In genomic region chr18:48488388-48488850, GRCh38 we compare ENCODE assay signal across 1 cellular context.
TF ChIP-seq lines count a peak whose summit lies in the region.

No MANE protein-coding gene starts in this region.

TF ChIP-seq in HepG2, 621 proteins besides CTCF, POLR2A, EP300 and RAD21 (continued from another document and continues in another):
- TF ChIP-seq FOXK1 (CRISPR knock-in tag; IDR thresholded peaks at IDR 0.05; ENCODE audit: borderline replicate concordance, low read depth) (0 out of 2 replicates have a peak, but pooled peaks have one; percentile 50), ZNF230 (CRISPR knock-in tag; IDR thresholded peaks at IDR 0.05) (no peak), ZNF800 (CRISPR knock-in tag; IDR thresholded peaks at IDR 0.05) (peak; percentile 64; the same call in 1 of the 2 replicates), DPF2 (CRISPR knock-in tag; IDR thresholded peaks at IDR 0.05; ENCODE audit: borderline replicate concordance, low read depth) (peak; percentile 83; the same call in 1 of the 2 replicates), TOE1 (CRISPR knock-in tag; IDR thresholded peaks at IDR 0.05) (no peak), ZC3H4 (CRISPR knock-in tag; IDR thresholded peaks at IDR 0.05; ENCODE audit: borderline replicate concordance) (no peak), FOXJ3 (CRISPR knock-in tag; IDR thresholded peaks at IDR 0.05; ENCODE audit: borderline replicate concordance) (peak; percentile 85; the same call in 1 of the 2 replicates), HOXA9 (CRISPR knock-in tag; IDR thresholded peaks at IDR 0.05; ENCODE audit: borderline replicate concordance) (0 out of 2 replicates have a peak, but pooled peaks have one; percentile 37), ZNF703 (CRISPR knock-in tag; IDR thresholded peaks at IDR 0.05; ENCODE audit: borderline replicate concordance) (no peak), POLR2G (IDR thresholded peaks at IDR 0.05; ENCODE audit: low read depth, low read length) (no peak), ZNF670 (CRISPR knock-in tag; IDR thresholded peaks at IDR 0.05; ENCODE audit: borderline replicate concordance) (no peak), ATAD3A (CRISPR knock-in tag; IDR thresholded peaks at IDR 0.05) (no peak), WIZ (CRISPR knock-in tag; IDR thresholded peaks at IDR 0.05) (no peak), ELF4 (CRISPR knock-in tag; IDR thresholded peaks at IDR 0.05; ENCODE audit: borderline replicate concordance) (no peak), MAFK (conservative IDR thresholded peaks at IDR 0.05 in 1 of 2, IDR thresholded peaks at IDR 0.05 in 1 of 2; ENCODE audit: low read length in 2 of 2) (peak; percentile 49 to 70), NFE2 (CRISPR knock-in tag; IDR thresholded peaks at IDR 0.05) (no peak), SIN3A (IDR thresholded peaks at IDR 0.05; ENCODE audit: borderline replicate concordance, low read depth, low read length) (0 out of 2 replicates have a peak, but pooled peaks have one; percentile 34), CAMTA2 (CRISPR knock-in tag; IDR thresholded peaks at IDR 0.05; ENCODE audit: borderline replicate concordance) (no peak), UBTF (CRISPR knock-in tag; IDR thresholded peaks at IDR 0.05) (no peak), ZMYM4 (CRISPR knock-in tag; IDR thresholded peaks at IDR 0.05) (peak; percentile 83), FOXP1 (IDR thresholded peaks at IDR 0.05) (no peak), FOXP1 (CRISPR knock-in tag; IDR thresholded peaks at IDR 0.05) (peak; percentile 31; the same call in 1 of the 2 replicates), TEAD2 (CRISPR knock-in tag; IDR thresholded peaks at IDR 0.05) (no peak), HDAC1 (CRISPR knock-in tag; IDR thresholded peaks at IDR 0.05) (peak; percentile 79), PRPF4 (IDR thresholded peaks at IDR 0.05; ENCODE audit: low read depth, low read length, poor library complexity, severe bottlenecking) (no peak), GFI1 (CRISPR knock-in tag; IDR thresholded peaks at IDR 0.05; ENCODE audit: borderline replicate concordance) (peak; percentile 78; the same call in 1 of the 2 replicates), LCORL (IDR thresholded peaks at IDR 0.05) (peak; percentile 65), LCORL (CRISPR knock-in tag; IDR thresholded peaks at IDR 0.05) (peak; percentile 98), ZNF232 (CRISPR knock-in tag; IDR thresholded peaks at IDR 0.05; ENCODE audit: borderline replicate concordance) (peak; percentile 72; the same call in 1 of the 2 replicates), NCOA1 (CRISPR knock-in tag; IDR thresholded peaks at IDR 0.05) (no peak; the same call in 1 of the 2 replicates), ZNF224 (CRISPR knock-in tag; IDR thresholded peaks at IDR 0.05) (no peak), CENPX (CRISPR knock-in tag; IDR thresholded peaks at IDR 0.05) (no peak), RAD51 (IDR thresholded peaks at IDR 0.05; ENCODE audit: borderline replicate concordance) (no peak), STAT5B (CRISPR knock-in tag; IDR thresholded peaks at IDR 0.05) (no peak), FOXC1 (CRISPR knock-in tag; IDR thresholded peaks at IDR 0.05; ENCODE audit: borderline replicate concordance) (0 out of 2 replicates have a peak, but pooled peaks have one; percentile 44), PHF21A (CRISPR knock-in tag; IDR thresholded peaks at IDR 0.05) (no peak; the same call in 1 of the 2 replicates), ZNF333 (CRISPR knock-in tag; IDR thresholded peaks at IDR 0.05; ENCODE audit: borderline replicate concordance) (no peak), DR1 (CRISPR knock-in tag; IDR thresholded peaks at IDR 0.05) (no peak), NFRKB (IDR thresholded peaks at IDR 0.05) (no peak), MXD1 (CRISPR knock-in tag; IDR thresholded peaks at IDR 0.05) (no peak), TAF15 (IDR thresholded peaks at IDR 0.05; ENCODE audit: low read depth, low read length, poor library complexity, severe bottlenecking) (no peak), BHLHE40 (IDR thresholded peaks at IDR 0.05; ENCODE audit: low read length) (no peak), THYN1 (CRISPR knock-in tag; IDR thresholded peaks at IDR 0.05; ENCODE audit: borderline replicate concordance, low read depth) (no peak), NRL (CRISPR knock-in tag; IDR thresholded peaks at IDR 0.05; ENCODE audit: borderline replicate concordance) (no peak)
- TF ChIP-seq, protein P1, sequence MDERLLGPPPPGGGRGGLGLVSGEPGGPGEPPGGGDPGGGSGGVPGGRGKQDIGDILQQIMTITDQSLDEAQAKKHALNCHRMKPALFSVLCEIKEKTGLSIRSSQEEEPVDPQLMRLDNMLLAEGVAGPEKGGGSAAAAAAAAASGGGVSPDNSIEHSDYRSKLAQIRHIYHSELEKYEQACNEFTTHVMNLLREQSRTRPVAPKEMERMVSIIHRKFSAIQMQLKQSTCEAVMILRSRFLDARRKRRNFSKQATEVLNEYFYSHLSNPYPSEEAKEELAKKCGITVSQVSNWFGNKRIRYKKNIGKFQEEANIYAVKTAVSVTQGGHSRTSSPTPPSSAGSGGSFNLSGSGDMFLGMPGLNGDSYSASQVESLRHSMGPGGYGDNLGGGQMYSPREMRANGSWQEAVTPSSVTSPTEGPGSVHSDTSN (CRISPR knock-in tag; IDR thresholded peaks at IDR 0.05) = no peak
- TF ChIP-seq, protein P2, sequence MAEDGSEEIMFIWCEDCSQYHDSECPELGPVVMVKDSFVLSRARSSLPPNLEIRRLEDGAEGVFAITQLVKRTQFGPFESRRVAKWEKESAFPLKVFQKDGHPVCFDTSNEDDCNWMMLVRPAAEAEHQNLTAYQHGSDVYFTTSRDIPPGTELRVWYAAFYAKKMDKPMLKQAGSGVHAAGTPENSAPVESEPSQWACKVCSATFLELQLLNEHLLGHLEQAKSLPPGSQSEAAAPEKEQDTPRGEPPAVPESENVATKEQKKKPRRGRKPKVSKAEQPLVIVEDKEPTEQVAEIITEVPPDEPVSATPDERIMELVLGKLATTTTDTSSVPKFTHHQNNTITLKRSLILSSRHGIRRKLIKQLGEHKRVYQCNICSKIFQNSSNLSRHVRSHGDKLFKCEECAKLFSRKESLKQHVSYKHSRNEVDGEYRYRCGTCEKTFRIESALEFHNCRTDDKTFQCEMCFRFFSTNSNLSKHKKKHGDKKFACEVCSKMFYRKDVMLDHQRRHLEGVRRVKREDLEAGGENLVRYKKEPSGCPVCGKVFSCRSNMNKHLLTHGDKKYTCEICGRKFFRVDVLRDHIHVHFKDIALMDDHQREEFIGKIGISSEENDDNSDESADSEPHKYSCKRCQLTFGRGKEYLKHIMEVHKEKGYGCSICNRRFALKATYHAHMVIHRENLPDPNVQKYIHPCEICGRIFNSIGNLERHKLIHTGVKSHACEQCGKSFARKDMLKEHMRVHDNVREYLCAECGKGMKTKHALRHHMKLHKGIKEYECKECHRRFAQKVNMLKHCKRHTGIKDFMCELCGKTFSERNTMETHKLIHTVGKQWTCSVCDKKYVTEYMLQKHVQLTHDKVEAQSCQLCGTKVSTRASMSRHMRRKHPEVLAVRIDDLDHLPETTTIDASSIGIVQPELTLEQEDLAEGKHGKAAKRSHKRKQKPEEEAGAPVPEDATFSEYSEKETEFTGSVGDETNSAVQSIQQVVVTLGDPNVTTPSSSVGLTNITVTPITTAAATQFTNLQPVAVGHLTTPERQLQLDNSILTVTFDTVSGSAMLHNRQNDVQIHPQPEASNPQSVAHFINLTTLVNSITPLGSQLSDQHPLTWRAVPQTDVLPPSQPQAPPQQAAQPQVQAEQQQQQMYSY (CRISPR knock-in tag; IDR thresholded peaks at IDR 0.05) = no peak
- TF ChIP-seq, protein P3, sequence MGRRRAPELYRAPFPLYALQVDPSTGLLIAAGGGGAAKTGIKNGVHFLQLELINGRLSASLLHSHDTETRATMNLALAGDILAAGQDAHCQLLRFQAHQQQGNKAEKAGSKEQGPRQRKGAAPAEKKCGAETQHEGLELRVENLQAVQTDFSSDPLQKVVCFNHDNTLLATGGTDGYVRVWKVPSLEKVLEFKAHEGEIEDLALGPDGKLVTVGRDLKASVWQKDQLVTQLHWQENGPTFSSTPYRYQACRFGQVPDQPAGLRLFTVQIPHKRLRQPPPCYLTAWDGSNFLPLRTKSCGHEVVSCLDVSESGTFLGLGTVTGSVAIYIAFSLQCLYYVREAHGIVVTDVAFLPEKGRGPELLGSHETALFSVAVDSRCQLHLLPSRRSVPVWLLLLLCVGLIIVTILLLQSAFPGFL (CRISPR knock-in tag; IDR thresholded peaks at IDR 0.05) = no peak
- TF ChIP-seq, protein P4, sequence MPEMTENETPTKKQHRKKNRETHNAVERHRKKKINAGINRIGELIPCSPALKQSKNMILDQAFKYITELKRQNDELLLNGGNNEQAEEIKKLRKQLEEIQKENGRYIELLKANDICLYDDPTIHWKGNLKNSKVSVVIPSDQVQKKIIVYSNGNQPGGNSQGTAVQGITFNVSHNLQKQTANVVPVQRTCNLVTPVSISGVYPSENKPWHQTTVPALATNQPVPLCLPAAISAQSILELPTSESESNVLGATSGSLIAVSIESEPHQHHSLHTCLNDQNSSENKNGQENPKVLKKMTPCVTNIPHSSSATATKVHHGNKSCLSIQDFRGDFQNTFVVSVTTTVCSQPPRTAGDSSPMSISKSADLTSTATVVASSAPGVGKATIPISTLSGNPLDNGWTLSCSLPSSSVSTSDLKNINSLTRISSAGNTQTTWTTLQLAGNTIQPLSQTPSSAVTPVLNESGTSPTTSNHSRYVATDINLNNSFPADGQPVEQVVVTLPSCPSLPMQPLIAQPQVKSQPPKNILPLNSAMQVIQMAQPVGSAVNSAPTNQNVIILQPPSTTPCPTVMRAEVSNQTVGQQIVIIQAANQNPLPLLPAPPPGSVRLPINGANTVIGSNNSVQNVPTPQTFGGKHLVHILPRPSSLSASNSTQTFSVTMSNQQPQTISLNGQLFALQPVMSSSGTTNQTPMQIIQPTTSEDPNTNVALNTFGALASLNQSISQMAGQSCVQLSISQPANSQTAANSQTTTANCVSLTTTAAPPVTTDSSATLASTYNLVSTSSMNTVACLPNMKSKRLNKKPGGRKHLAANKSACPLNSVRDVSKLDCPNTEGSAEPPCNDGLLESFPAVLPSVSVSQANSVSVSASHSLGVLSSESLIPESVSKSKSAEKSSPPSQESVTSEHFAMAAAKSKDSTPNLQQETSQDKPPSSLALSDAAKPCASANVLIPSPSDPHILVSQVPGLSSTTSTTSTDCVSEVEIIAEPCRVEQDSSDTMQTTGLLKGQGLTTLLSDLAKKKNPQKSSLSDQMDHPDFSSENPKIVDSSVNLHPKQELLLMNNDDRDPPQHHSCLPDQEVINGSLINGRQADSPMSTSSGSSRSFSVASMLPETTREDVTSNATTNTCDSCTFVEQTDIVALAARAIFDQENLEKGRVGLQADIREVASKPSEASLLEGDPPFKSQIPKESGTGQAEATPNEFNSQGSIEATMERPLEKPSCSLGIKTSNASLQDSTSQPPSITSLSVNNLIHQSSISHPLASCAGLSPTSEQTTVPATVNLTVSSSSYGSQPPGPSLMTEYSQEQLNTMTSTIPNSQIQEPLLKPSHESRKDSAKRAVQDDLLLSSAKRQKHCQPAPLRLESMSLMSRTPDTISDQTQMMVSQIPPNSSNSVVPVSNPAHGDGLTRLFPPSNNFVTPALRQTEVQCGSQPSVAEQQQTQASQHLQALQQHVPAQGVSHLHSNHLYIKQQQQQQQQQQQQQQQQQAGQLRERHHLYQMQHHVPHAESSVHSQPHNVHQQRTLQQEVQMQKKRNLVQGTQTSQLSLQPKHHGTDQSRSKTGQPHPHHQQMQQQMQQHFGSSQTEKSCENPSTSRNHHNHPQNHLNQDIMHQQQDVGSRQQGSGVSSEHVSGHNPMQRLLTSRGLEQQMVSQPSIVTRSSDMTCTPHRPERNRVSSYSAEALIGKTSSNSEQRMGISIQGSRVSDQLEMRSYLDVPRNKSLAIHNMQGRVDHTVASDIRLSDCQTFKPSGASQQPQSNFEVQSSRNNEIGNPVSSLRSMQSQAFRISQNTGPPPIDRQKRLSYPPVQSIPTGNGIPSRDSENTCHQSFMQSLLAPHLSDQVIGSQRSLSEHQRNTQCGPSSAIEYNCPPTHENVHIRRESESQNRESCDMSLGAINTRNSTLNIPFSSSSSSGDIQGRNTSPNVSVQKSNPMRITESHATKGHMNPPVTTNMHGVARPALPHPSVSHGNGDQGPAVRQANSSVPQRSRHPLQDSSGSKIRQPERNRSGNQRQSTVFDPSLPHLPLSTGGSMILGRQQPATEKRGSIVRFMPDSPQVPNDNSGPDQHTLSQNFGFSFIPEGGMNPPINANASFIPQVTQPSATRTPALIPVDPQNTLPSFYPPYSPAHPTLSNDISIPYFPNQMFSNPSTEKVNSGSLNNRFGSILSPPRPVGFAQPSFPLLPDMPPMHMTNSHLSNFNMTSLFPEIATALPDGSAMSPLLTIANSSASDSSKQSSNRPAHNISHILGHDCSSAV (CRISPR knock-in tag; IDR thresholded peaks at IDR 0.05; ENCODE audit: borderline replicate concordance) = no peak
- TF ChIP-seq, protein P5, sequence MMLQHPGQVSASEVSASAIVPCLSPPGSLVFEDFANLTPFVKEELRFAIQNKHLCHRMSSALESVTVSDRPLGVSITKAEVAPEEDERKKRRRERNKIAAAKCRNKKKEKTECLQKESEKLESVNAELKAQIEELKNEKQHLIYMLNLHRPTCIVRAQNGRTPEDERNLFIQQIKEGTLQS (CRISPR knock-in tag; IDR thresholded peaks at IDR 0.05) = peak; percentile 84
